In genomic region chr19:44112802-44113137, GRCh38 we compare ENCODE assay signal across 8 cellular contexts. TPM values are rescaled to one million over a fixed set of nuclear protein-coding genes. Genes with fewer than 3 reads are reported as not detected.
DNase-seq lines count a peak whose midpoint lies in the region; ATAC-seq, FAIRE-seq and TF ChIP-seq lines count a peak whose summit lies in the region.

No MANE protein-coding gene starts in this region.

- H3K9me3 ChIP-seq in MG63 (peaks cover 17% of the 10 kb centered on the region), neutrophil (peaks cover 8% of the 10 kb centered on the region)

- H3K27ac ChIP-seq in neutrophil: peak overlapping the region; percentile 36

- peaks cover 6 to 9% of the 10 kb centered on the region in 2 donors for H3K9me3 Mint-ChIP-seq in effector memory CD8-positive, alpha-beta T cell

- H3K27me3 ChIP-seq in MG63: no peaks in the 10 kb centered on the region
- no peaks in the 10 kb centered on the region for H3K27me3 ChIP-seq in neutrophil

- H3K27ac Mint-ChIP-seq in effector memory CD8-positive, alpha-beta T cell: peak overlapping the region; percentile 94

- peaks cover 10% of the 10 kb centered on the region for H3K36me3 Mint-ChIP-seq in effector memory CD8-positive, alpha-beta T cell (ENCODE audit: insufficient read depth)

- TF ChIP-seq CTCF in neutrophil (IDR thresholded peaks at IDR 0.05): no peak

- peak overlapping the region; percentile 93 to 97 for H3K4me3 Mint-ChIP-seq in effector memory CD8-positive, alpha-beta T cell

- no peaks in the 10 kb centered on the region for H3K27me3 Mint-ChIP-seq in effector memory CD8-positive, alpha-beta T cell

- peaks cover 7 to 29% of the 10 kb centered on the region in 2 donors for H3K4me1 Mint-ChIP-seq in effector memory CD8-positive, alpha-beta T cell (ENCODE audit: low read depth in 2 of 2)

- H3K36me3 ChIP-seq in MG63: peaks cover 26% of the 10 kb centered on the region
- peaks cover 11% of the 10 kb centered on the region for H3K36me3 ChIP-seq in neutrophil

- no peak for DNase-seq in MG63
- no peak for DNase-seq in effector memory CD8-positive, alpha-beta T cell
- DNase-seq in DMS 273 (lab: John Stamatoyannopoulos, UW; ENCODE audit: unreplicated experiment): no peak
- no peak for DNase-seq in GM12892 (ENCODE audit: insufficient read length)
- no peak for DNase-seq in Kasumi-1 (lab: John Stamatoyannopoulos, UW)
- DNase-seq in C1 segment of cervical spinal cord (lab: John Stamatoyannopoulos, UW): no peak

- H3K4me3 ChIP-seq in MG63 (peak overlapping the region; percentile 78), neutrophil (ENCODE audit: low read depth in 1 of 2, low read length in 1 of 2) (peak overlapping the region; percentile 69 to 76)

- peaks cover 16 to 18% of the 10 kb centered on the region in 2 experiments for H3K4me1 ChIP-seq in neutrophil (ENCODE audit: control insufficient read depth in 1 of 2, insufficient read depth in 1 of 2, low read depth in 1 of 2, low read length in 1 of 2)

- no peak for FAIRE-seq in GM12892 (lab: Jason Lieb, UNC)

- ATAC-seq in GM19328 (IDR thresholded peaks at IDR 0.05; ENCODE audit: unreplicated experiment): peak; percentile 11
- ATAC-seq in effector memory CD8-positive, alpha-beta T cell (replicated peaks): no peak

- TF ChIP-seq POLR2A in GM12892 (IDR thresholded peaks at IDR 0.05; ENCODE audit: low read depth, low read length): no peak

RNA-seq across cellular contexts. Expression of gene ZNF225, which starts 0.4 kb away (rescaled TPM):
- 1.3 and 3.1 TPM in 2 replicates for total RNA-seq in MG63 (2014; rRNA removed; shearing (Covaris generic); ENCODE audit: low replicate concordance)
- 2.4 TPM for polyA plus RNA-seq in GM12892 (2012; ENCODE audit: missing spikeins)

RNA-seq across cellular contexts. Expression of gene ZNF224, which starts 18.6 kb away (rescaled TPM):
- 7.7 and 17.1 TPM in 2 replicates for total RNA-seq in MG63 (2014; rRNA removed; shearing (Covaris generic); ENCODE audit: low replicate concordance)
- 22.3 TPM for polyA plus RNA-seq in GM12892 (2012; ENCODE audit: missing spikeins)

RNA-seq across cellular contexts. Expression of gene ZNF234, which starts 28.6 kb away (rescaled TPM):
- total RNA-seq in MG63 (2014; rRNA removed; shearing (Covaris generic); ENCODE audit: low replicate concordance): 3.9 and 10.0 TPM in 2 replicates
- polyA plus RNA-seq in GM12892 (2012; ENCODE audit: missing spikeins): 6.8 TPM

RNA-seq across cellular contexts. Expression of gene ZNF284, which starts 40.8 kb away (rescaled TPM):
- total RNA-seq in MG63 (2014; rRNA removed; shearing (Covaris generic); ENCODE audit: low replicate concordance): 1.4 and 1.7 TPM in 2 replicates
- polyA plus RNA-seq in GM12892 (2012; ENCODE audit: missing spikeins): 1.4 TPM

RNA-seq across cellular contexts. Expression of gene ZNF226, which starts 52.1 kb away (rescaled TPM):
- 8.8 and 12.7 TPM in 2 replicates for total RNA-seq in MG63 (2014; rRNA removed; shearing (Covaris generic); ENCODE audit: low replicate concordance)
- polyA plus RNA-seq in GM12892 (2012; ENCODE audit: missing spikeins): 27.1 TPM
